22 cellular contexts compared by ENCODE assay signal in genomic region chr18:79527656-79528055, GRCh38.
DNase-seq lines count a peak whose midpoint lies in the region; ATAC-seq and TF ChIP-seq lines count a peak whose summit lies in the region.
"Had no signal": no experiment of that assay in that cellular context is flagged by ENCODE, and none has a peak within 500 bp of the region (broad histone marks: within the 10 kb centered on the region; RNA-seq: fewer than 3 reads in every experiment).

No MANE protein-coding gene starts in this region.

- no peak overlapping the region for H3K4me3 Mint-ChIP-seq in activated T-cell treated with anti-CD3 and anti-CD28 coated beads, Interleukin-2, amount 50 U/mL, for 72 hours
- H3K4me3 Mint-ChIP-seq: activated CD4-positive, alpha-beta memory T cell treated with anti-CD3 and anti-CD28 coated beads for 36 hours; activated naive CD4-positive, alpha-beta T cell treated with anti-CD3 and anti-CD28 coated beads, Interleukin-2, amount 50 U/mL, for 24 hours had no signal

- H3K4me3 ChIP-seq in Peyer's patch: no peak overlapping the region
- H3K4me3 ChIP-seq in upper lobe of right lung: no peak overlapping the region
- H3K4me3 ChIP-seq in PC-9: no peak overlapping the region
- H3K4me3 ChIP-seq: left ventricle myocardium inferior, psoas muscle had no signal

- H3K27ac Mint-ChIP-seq in activated T-cell treated with anti-CD3 and anti-CD28 coated beads, Interleukin-2, amount 50 U/mL, for 72 hours: no peak overlapping the region
- H3K27ac Mint-ChIP-seq: activated CD4-positive, alpha-beta memory T cell treated with anti-CD3 and anti-CD28 coated beads for 36 hours; activated naive CD4-positive, alpha-beta T cell treated with anti-CD3 and anti-CD28 coated beads, Interleukin-2, amount 50 U/mL, for 24 hours had no signal

- POLR2A ChIA-PET in PC-9 (lab: Charles Lee; ENCODE audit: unreplicated experiment): no interaction called here

- TF ChIP-seq CTCF in Peyer's patch (IDR thresholded peaks at IDR 0.05) (no peak), upper lobe of right lung (IDR thresholded peaks at IDR 0.05) (no peak), PC-9 (conservative IDR thresholded peaks at IDR 0.05) (no peak)

- H3K36me3 ChIP-seq in Peyer's patch (peaks cover 0 to 9% (median 0%) of the 10 kb centered on the region in 3 donors), upper lobe of right lung (peaks cover 11% of the 10 kb centered on the region), PC-9 (ENCODE audit: low read depth) (no peaks in the 10 kb centered on the region)

- H2AFZ ChIP-seq in PC-9: no peak overlapping the region

- H3K4me1 Mint-ChIP-seq in activated T-cell treated with anti-CD3 and anti-CD28 coated beads, Interleukin-2, amount 50 U/mL, for 72 hours (ENCODE audit: low read depth): peaks cover 48% of the 10 kb centered on the region

- ATAC-seq in activated T-cell treated with anti-CD3 and anti-CD28 coated beads, Interleukin-2, amount 50 U/mL, for 72 hours (replicated peaks in 1 of 2): no peak
- ATAC-seq in upper lobe of right lung (no peak), GM21423 (IDR thresholded peaks at IDR 0.05; ENCODE audit: unreplicated experiment) (no peak), left cardiac atrium (no peak)
- ATAC-seq: psoas muscle had no signal

- TF ChIP-seq POLR2A in Peyer's patch (IDR thresholded peaks at IDR 0.05): no peak

- peak; percentile 17 for DNase-seq in activated T-cell treated with anti-CD3 and anti-CD28 coated beads, Interleukin-2, amount 50 U/mL, for 1 hour
- DNase-seq in activated T-cell treated with anti-CD3 and anti-CD28 coated beads, Interleukin-2, amount 50 U/mL, for 72 hours: no peak
- DNase-seq in Peyer's patch: peak in 2 of 3 donors; percentile 14 to 42
- DNase-seq in mesenteric fat pad (ENCODE audit: low spot score): peak; percentile 57
- peak; percentile 25 for DNase-seq in upper lobe of right lung
- no peak for DNase-seq in left cardiac atrium
- DNase-seq in PC-9: no peak
- DNase-seq: activated CD4-positive, alpha-beta memory T cell treated with anti-CD3 and anti-CD28 coated beads for 36 hours; cerebellar nuclear complex; COR-L47; foreskin fibroblast; IMR-90; left ventricle myocardium inferior; NCI-H1436; NCI-H2107; NCI-H510A treated with DMSO at 0.1 percent for 48 hours; psoas muscle; stimulated activated CD4-positive, alpha-beta T cell treated with anti-CD3 and anti-CD28 coated beads, Interleukin-2, amount 100 ng/mL, for 24 hours; stimulated activated naive CD4-positive, alpha-beta T cell had no signal

- no peaks in the 10 kb centered on the region for H3K9me3 Mint-ChIP-seq in activated T-cell treated with anti-CD3 and anti-CD28 coated beads, Interleukin-2, amount 50 U/mL, for 72 hours
- H3K9me3 Mint-ChIP-seq: activated CD4-positive, alpha-beta memory T cell treated with anti-CD3 and anti-CD28 coated beads for 36 hours; activated naive CD4-positive, alpha-beta T cell treated with anti-CD3 and anti-CD28 coated beads, Interleukin-2, amount 50 U/mL, for 24 hours had no signal

- no peak overlapping the region for H3K27ac ChIP-seq in Peyer's patch
- H3K27ac ChIP-seq in upper lobe of right lung: no peak overlapping the region
- H3K27ac ChIP-seq in PC-9: no peak overlapping the region
- H3K27ac ChIP-seq: left ventricle myocardium inferior, psoas muscle, RWPE1 had no signal

- H3K27me3 Mint-ChIP-seq in activated T-cell treated with anti-CD3 and anti-CD28 coated beads, Interleukin-2, amount 50 U/mL, for 72 hours (ENCODE audit: low read depth): no peaks in the 10 kb centered on the region
- H3K27me3 Mint-ChIP-seq: activated CD4-positive, alpha-beta memory T cell treated with anti-CD3 and anti-CD28 coated beads for 36 hours; activated naive CD4-positive, alpha-beta T cell treated with anti-CD3 and anti-CD28 coated beads, Interleukin-2, amount 50 U/mL, for 24 hours had no signal

- no peak overlapping the region for H3K4me2 ChIP-seq in PC-9

- peaks cover 2 to 17% of the 10 kb centered on the region in 2 donors for H3K36me3 Mint-ChIP-seq in activated T-cell treated with anti-CD3 and anti-CD28 coated beads, Interleukin-2, amount 50 U/mL, for 72 hours (ENCODE audit: insufficient read depth in 2 of 2)

- peaks cover 0 to 20% (median 6%) of the 10 kb centered on the region in 4 donors for H3K4me1 ChIP-seq in Peyer's patch
- peaks cover 8% of the 10 kb centered on the region for H3K4me1 ChIP-seq in upper lobe of right lung
- H3K4me1 ChIP-seq in PC-9 (replicated peaks; ENCODE audit: insufficient read depth): no peaks in the 10 kb centered on the region
- H3K4me1 ChIP-seq: psoas muscle had no signal

- H3K79me2 ChIP-seq in PC-9 (ENCODE audit: low read depth): no peaks in the 10 kb centered on the region

- no TSS peak for BruUV-seq in PC-9 (replicated peaks; lab: Mats Ljungman, UMichigan)

- H3K9me3 ChIP-seq in Peyer's patch (no peaks in the 10 kb centered on the region), upper lobe of right lung (no peaks in the 10 kb centered on the region), PC-9 (ENCODE audit: insufficient read depth, low read depth) (no peaks in the 10 kb centered on the region)
- H3K9me3 ChIP-seq: left ventricle myocardium inferior, psoas muscle had no signal

- H3K27me3 ChIP-seq in Peyer's patch: no peaks in the 10 kb centered on the region
- H3K27me3 ChIP-seq in upper lobe of right lung: no peaks in the 10 kb centered on the region
- H3K27me3 ChIP-seq in PC-9 (ENCODE audit: insufficient read depth, low read depth): peaks cover 54% of the 10 kb centered on the region

- no peaks in the 10 kb centered on the region for H3K9me2 ChIP-seq in PC-9 (ENCODE audit: insufficient read depth)

- intact Hi-C loops in upper lobe of right lung (cut with DNase I): loop anchor here (5.0 kb wide), 1 partner anchor 145 kb away; no protein-coding TSS in a partner anchor
- intact Hi-C loops in left cardiac atrium (cut with DNase I): loop anchor here (2.0 to 10.0 kb wide), 6 partner anchors 63 to 150 kb away; partner anchors contain the start of gene NFATC1 (in 1 of the 2)
- intact Hi-C loops in PC-9 (cut with micrococcal nuclease; ENCODE audit: unreplicated experiment): loop anchor here (1.0 to 10.0 kb wide), 2 partner anchors 117 to 148 kb away; no protein-coding TSS in a partner anchor

- H3F3A ChIP-seq in PC-9 (ENCODE audit: insufficient read depth, low read depth): no peaks in the 10 kb centered on the region

- H4K20me1 ChIP-seq in PC-9 (ENCODE audit: insufficient read depth): no peaks in the 10 kb centered on the region

- CTCF ChIA-PET in PC-9 (lab: Charles Lee): no interaction called here

Comparison
In these comparisons a context has a peak if more than half of its experiments do, and no peak if none do; other contexts are left out.
1. DNase-seq: peak in activated T-cell treated with anti-CD3 and anti-CD28 coated beads, Interleukin-2, amount 50 U/mL, for 1 hour (single experiment), Peyer's patch (2 of 3), mesenteric fat pad (single experiment) and upper lobe of right lung (single experiment); none in activated T-cell treated with anti-CD3 and anti-CD28 coated beads, Interleukin-2, amount 50 U/mL, for 72 hours (0 of 2), left cardiac atrium (single experiment) and PC-9 (0 of 2).